Comparison of ENCODE assay signal across 8 cellular contexts in the genomic region with DNA sequence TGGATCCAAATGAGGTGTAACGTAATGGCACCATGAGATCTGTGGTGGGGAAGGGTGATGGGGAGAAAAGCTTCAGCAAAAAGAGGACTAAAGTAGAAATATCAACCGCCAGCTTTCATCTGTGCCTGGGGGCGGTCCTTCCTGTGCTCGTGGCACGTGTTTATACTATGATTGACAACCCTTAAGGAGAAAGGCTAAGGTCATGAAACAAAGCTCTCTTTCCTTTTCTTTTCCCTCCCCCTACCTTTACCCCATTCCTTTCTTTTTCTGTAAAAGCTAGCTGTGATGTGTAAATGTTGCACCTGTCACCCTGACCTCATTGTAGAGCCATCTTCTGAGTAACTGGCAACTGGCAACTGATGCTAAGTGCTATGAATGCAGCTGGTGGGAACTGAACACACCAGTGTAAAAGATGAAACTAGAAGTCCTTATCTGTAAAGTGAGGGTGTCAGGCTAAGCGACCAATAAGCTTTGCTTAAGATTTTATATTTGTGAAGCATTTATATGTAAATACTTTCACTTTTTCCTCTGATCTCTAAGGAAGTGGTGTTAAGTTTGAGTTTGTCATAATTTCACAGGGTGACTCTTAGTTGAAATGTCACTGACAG.
DNase-seq lines count a peak whose midpoint lies in the region; ATAC-seq lines count a peak whose summit lies in the region.

No MANE protein-coding gene starts in this region.

- ATAC-seq in GM18909 (IDR thresholded peaks at IDR 0.05; ENCODE audit: poor library complexity, unreplicated experiment) (peak; percentile 66), HG03039 (IDR thresholded peaks at IDR 0.05; ENCODE audit: unreplicated experiment) (peak; percentile 44)
- peak; percentile 79 for ATAC-seq in central memory CD8-positive, alpha-beta T cell (replicated peaks; ENCODE audit: extremely low read depth, poor library complexity, severe bottlenecking)

- no peaks in the 10 kb centered on the region for H3K27me3 Mint-ChIP-seq in central memory CD8-positive, alpha-beta T cell

- peak overlapping the region; percentile 79 for H3K4me3 Mint-ChIP-seq in central memory CD8-positive, alpha-beta T cell

- H3K27ac Mint-ChIP-seq in central memory CD8-positive, alpha-beta T cell (ENCODE audit: low read depth) = peak overlapping the region; percentile 93

- H3K36me3 Mint-ChIP-seq in central memory CD8-positive, alpha-beta T cell (ENCODE audit: insufficient read depth) = peaks cover 16% of the 10 kb centered on the region

- DNase-seq in T-helper 1 cell (peak in 4 of 5 donors; percentile 25 to 84 (median 38)), SKM-1 (lab: John Stamatoyannopoulos, UW; ENCODE audit: unreplicated experiment) (no peak), NCI-H2196 treated with DMSO at 0.1 percent for 48 hours (lab: John Stamatoyannopoulos, UW; ENCODE audit: unreplicated experiment) (no peak), superior temporal gyrus (ENCODE audit: extremely low spot score) (no peak)
- peak; percentile 32 to 69 for DNase-seq in central memory CD8-positive, alpha-beta T cell (ENCODE audit: low spot score in 2 of 2)
- peak; percentile 29 to 31 for DNase-seq in stimulated activated CD4-positive, alpha-beta T cell treated with anti-CD3 and anti-CD28 coated beads, Interleukin-2, amount 100 ng/mL, for 48 hours

- H3K4me1 Mint-ChIP-seq in central memory CD8-positive, alpha-beta T cell = peaks cover 47% of the 10 kb centered on the region

- no peaks in the 10 kb centered on the region for H3K9me3 Mint-ChIP-seq in central memory CD8-positive, alpha-beta T cell

Comparison
In these comparisons a context has a peak if more than half of its experiments do, and no peak if none do; other contexts are left out.
1. DNase-seq: peak in T-helper 1 cell (4 of 5), central memory CD8-positive, alpha-beta T cell (2 of 2) and stimulated activated CD4-positive, alpha-beta T cell treated with anti-CD3 and anti-CD28 coated beads, Interleukin-2, amount 100 ng/mL, for 48 hours (2 of 2); none in SKM-1 (single experiment), NCI-H2196 treated with DMSO at 0.1 percent for 48 hours (single experiment) and superior temporal gyrus (single experiment).
2. Peak in every context shown above with its lines, with median percentiles within 50 percentile points of each other: ATAC-seq.